ENCODE assay signal across 17 cellular contexts in the genomic region with DNA sequence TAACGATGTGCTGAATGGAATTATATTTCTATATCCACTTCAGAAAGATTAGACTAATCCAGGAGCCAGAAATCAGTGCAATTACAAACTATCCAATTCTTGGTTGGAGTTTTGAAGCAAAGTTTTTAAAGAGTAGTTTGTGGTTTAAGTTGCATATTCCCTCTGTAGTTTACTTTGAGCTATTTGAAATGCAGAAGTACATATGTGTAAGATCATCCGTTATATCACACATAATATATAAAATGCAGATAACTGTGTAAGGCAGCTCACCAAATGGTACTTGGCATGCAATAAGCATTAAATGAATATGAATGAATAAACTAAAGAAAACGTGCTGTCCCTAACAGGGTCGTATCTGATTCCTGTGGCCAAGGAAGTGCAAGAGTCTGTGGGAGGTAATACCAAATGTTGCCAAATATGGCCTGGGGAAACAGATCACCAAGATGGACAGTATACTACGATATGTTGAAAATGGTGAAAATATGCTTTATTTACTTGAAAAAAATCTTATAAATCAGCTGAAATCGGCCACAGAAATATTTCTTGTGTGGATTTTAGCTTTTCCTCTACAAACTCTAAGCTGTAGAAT.
DNase-seq lines count a peak whose midpoint lies in the region; ATAC-seq and TF ChIP-seq lines count a peak whose summit lies in the region.
"Had no signal": no experiment of that assay in that cellular context is flagged by ENCODE, and none has a peak within 500 bp of the region (broad histone marks: within the 10 kb centered on the region; RNA-seq: fewer than 3 reads in every experiment).

No MANE protein-coding gene starts in this region.

- H3K4me2 ChIP-seq in SK-N-SH (peak overlapping the region; percentile 43; the same call in 1 of the 2 replicates), fibroblast of lung (ENCODE audit: extremely low read depth, insufficient read depth, low read length) (peak overlapping the region; percentile 68), smooth muscle cell (peak overlapping the region; percentile 37)
- H3K4me2 ChIP-seq: BLaER1 treated with 17β-estradiol and CSF1 and Interleukin-3, amounts not matched to agents 10 nM and 100 nM had no signal

- H3K9ac ChIP-seq in SK-N-SH (no peak overlapping the region), fibroblast of lung (ENCODE audit: insufficient read depth, low read length) (no peak overlapping the region), smooth muscle cell (ENCODE audit: low read depth) (no peak overlapping the region)
- H3K9ac ChIP-seq: BLaER1 treated with 17β-estradiol and CSF1 and Interleukin-3, amounts not matched to agents 10 nM and 100 nM had no signal

- CTCF ChIA-PET in SK-N-SH (lab: Yijun Ruan, JAX), result interaction anchor here (0.8 kb wide), 1 partner anchor 15 kb away, joined by 3 read pairs; no protein-coding TSS in a partner anchor

- DNase-seq in SK-N-SH (no peak), SJSA1 (ENCODE audit: low read depth in 1 of 2, low spot score in 2 of 2) (no peak), fibroblast of lung (ENCODE audit: low read depth in 2 of 2) (peak; percentile 50 to 78), smooth muscle cell (lab: John Stamatoyannopoulos, UW; ENCODE audit: unreplicated experiment) (no peak), body of pancreas (no peak)
- DNase-seq: 8988T; CD8-positive, alpha-beta memory T cell; DND-41; GF-D8; MM.1S; NCI-H1092 treated with DMSO at 0.1 percent for 48 hours; NCI-H2227 treated with DMSO at 0.1 percent for 48 hours; NCI-H526 had no signal

- H2AFZ ChIP-seq in SK-N-SH (ENCODE audit: low read depth) (peak overlapping the region; percentile 59; the same call in 1 of the 2 replicates), fibroblast of lung (ENCODE audit: low read length) (no peak overlapping the region), smooth muscle cell (ENCODE audit: low read depth) (no peak overlapping the region)

- WGBS in SK-N-SH (ENCODE audit: low lambda C conversion rate), result 7% methylated on average over 6 of the region's 6 CpGs
- 54% methylated on average over 6 of the region's 6 CpGs for WGBS in smooth muscle cell (ENCODE audit: low lambda C conversion rate)
- WGBS in body of pancreas, 2 donors, result 84 to 89% methylated on average over 6 of the region's 6 CpGs

- peaks cover 13% of the 10 kb centered on the region; the same call in 1 of the 2 replicates for H3K27me3 ChIP-seq in SK-N-SH (ENCODE audit: insufficient read depth)
- no peaks in the 10 kb centered on the region for H3K27me3 ChIP-seq in SJSA1 (replicated peaks)
- no peaks in the 10 kb centered on the region for H3K27me3 ChIP-seq in fibroblast of lung (ENCODE audit: control insufficient read depth, insufficient read depth, low read length)
- H3K27me3 ChIP-seq in smooth muscle cell (ENCODE audit: low read depth), result no peaks in the 10 kb centered on the region
- no peaks in the 10 kb centered on the region for H3K27me3 ChIP-seq in body of pancreas
- H3K27me3 ChIP-seq: BLaER1 treated with 17β-estradiol and CSF1 and Interleukin-3, amounts not matched to agents 10 nM and 100 nM had no signal

- intact Hi-C loops in body of pancreas (cut with DNase I), result no loop called here

- no peak for TF ChIP-seq POLR2A in body of pancreas (IDR thresholded peaks at IDR 0.05)

- TF ChIP-seq EP300 in SK-N-SH (IDR thresholded peaks at IDR 0.05; ENCODE audit: borderline replicate concordance in 1 of 2, low read depth in 1 of 2, low read length in 1 of 2), result no peak

- no peaks in the 10 kb centered on the region for H3K9me3 ChIP-seq in SK-N-SH
- H3K9me3 ChIP-seq in SJSA1 (replicated peaks), result no peaks in the 10 kb centered on the region
- no peaks in the 10 kb centered on the region for H3K9me3 ChIP-seq in fibroblast of lung (ENCODE audit: control insufficient read depth, insufficient read depth, low read depth, low read length)
- H3K9me3 ChIP-seq in smooth muscle cell (replicated peaks; ENCODE audit: low read depth), result no peaks in the 10 kb centered on the region
- no peaks in the 10 kb centered on the region for H3K9me3 ChIP-seq in body of pancreas

- H3K36me3 ChIP-seq in SK-N-SH (replicated peaks in 1 of 2; ENCODE audit: control insufficient read depth in 1 of 2, insufficient read depth in 2 of 2, low read length in 1 of 2) (no peaks in the 10 kb centered on the region), SJSA1 (no peaks in the 10 kb centered on the region; the same call in 1 of the 2 replicates), fibroblast of lung (ENCODE audit: control insufficient read depth, insufficient read depth, low read length) (no peaks in the 10 kb centered on the region), smooth muscle cell (ENCODE audit: low read depth) (no peaks in the 10 kb centered on the region), body of pancreas (replicated peaks in 1 of 2; ENCODE audit: insufficient read depth in 1 of 2, low read depth in 2 of 2) (no peaks in the 10 kb centered on the region)
- H3K36me3 ChIP-seq: BLaER1 treated with 17β-estradiol and CSF1 and Interleukin-3, amounts not matched to agents 10 nM and 100 nM had no signal

- H3F3A ChIP-seq in SK-N-SH (replicated peaks; ENCODE audit: insufficient read depth) (peaks cover 7% of the 10 kb centered on the region), smooth muscle cell (ENCODE audit: low read depth) (no peaks in the 10 kb centered on the region)

- H4K20me1 ChIP-seq in SK-N-SH (ENCODE audit: insufficient read depth) (no peaks in the 10 kb centered on the region), fibroblast of lung (ENCODE audit: control insufficient read depth, extremely low read depth, insufficient read depth, low read length) (no peaks in the 10 kb centered on the region), smooth muscle cell (ENCODE audit: low read depth) (no peaks in the 10 kb centered on the region)
- H4K20me1 ChIP-seq: BLaER1 treated with 17β-estradiol and CSF1 and Interleukin-3, amounts not matched to agents 10 nM and 100 nM had no signal

- no peak for ATAC-seq in SK-N-SH treated with all-trans-retinoic acid at 6 μM for 48 hours
- ATAC-seq in HG03571 (IDR thresholded peaks at IDR 0.05; ENCODE audit: unreplicated experiment), result no peak
- no peak for ATAC-seq in GM21723 (IDR thresholded peaks at IDR 0.05; ENCODE audit: unreplicated experiment)
- no peak for ATAC-seq in body of pancreas

- TF ChIP-seq CTCF in SK-N-SH (IDR thresholded peaks at IDR 0.05), result no peak
- TF ChIP-seq CTCF in fibroblast of lung (conservative IDR thresholded peaks at IDR 0.05 in 1 of 2, IDR thresholded peaks at IDR 0.05 in 1 of 2; ENCODE audit: low read depth in 1 of 2, low read length in 2 of 2), result no peak
- TF ChIP-seq CTCF in smooth muscle cell (IDR thresholded peaks at IDR 0.05; ENCODE audit: borderline replicate concordance, insufficient read depth, poor library complexity, severe bottlenecking), result no peak
- TF ChIP-seq CTCF in body of pancreas (IDR thresholded peaks at IDR 0.05), result no peak

- no peak overlapping the region for H3K4me3 ChIP-seq in SK-N-SH (ENCODE audit: low read depth in 2 of 2, low read length in 1 of 2)
- no peak overlapping the region for H3K4me3 ChIP-seq in SJSA1
- H3K4me3 ChIP-seq in fibroblast of lung (replicated peaks in 1 of 4; ENCODE audit: control extremely low read depth in 1 of 4, insufficient read depth in 1 of 4, low read depth in 3 of 4, low read length in 4 of 4), result peak overlapping the region in 1 of 4 experiments; percentile 10
- no peak overlapping the region for H3K4me3 ChIP-seq in smooth muscle cell
- no peak overlapping the region for H3K4me3 ChIP-seq in body of pancreas
- H3K4me3 ChIP-seq: BLaER1 treated with 17β-estradiol and CSF1 and Interleukin-3, amounts not matched to agents 10 nM and 100 nM had no signal

- H3K27ac ChIP-seq in SK-N-SH (ENCODE audit: low read depth in 2 of 2, low read length in 1 of 2) (peak overlapping the region in 1 of 2 experiments; percentile 56; a peak in 2 of 4 replicates), SJSA1 (peak overlapping the region; percentile 15; the same call in 1 of the 2 replicates), fibroblast of lung (ENCODE audit: insufficient read depth, low read length) (peak overlapping the region; percentile 49), smooth muscle cell (ENCODE audit: low read depth) (no peak overlapping the region), body of pancreas (no peak overlapping the region)
- H3K27ac ChIP-seq: BLaER1 treated with 17β-estradiol and CSF1 and Interleukin-3, amounts not matched to agents 10 nM and 100 nM had no signal

- TF ChIP-seq RAD21 in SK-N-SH (IDR thresholded peaks at IDR 0.05; ENCODE audit: low read length), result no peak

- H3K79me2 ChIP-seq in SK-N-SH (ENCODE audit: insufficient read depth), result no peaks in the 10 kb centered on the region
- no peaks in the 10 kb centered on the region for H3K79me2 ChIP-seq in fibroblast of lung (ENCODE audit: control insufficient read depth, insufficient read depth, low read length)
- H3K79me2 ChIP-seq in smooth muscle cell (ENCODE audit: low read depth), result no peaks in the 10 kb centered on the region

- H3K4me1 ChIP-seq in SK-N-SH (ENCODE audit: control insufficient read depth in 1 of 2, insufficient read depth in 2 of 2, low read depth in 1 of 2, low read length in 1 of 2) (peaks cover 0 to 9% of the 10 kb centered on the region in 2 experiments; a peak in 1 of 4 replicates), SJSA1 (replicated peaks) (peaks cover 17% of the 10 kb centered on the region), fibroblast of lung (ENCODE audit: control insufficient read depth, extremely low read depth, insufficient read depth, low read length) (peaks cover 17% of the 10 kb centered on the region), smooth muscle cell (ENCODE audit: low read depth) (no peaks in the 10 kb centered on the region), body of pancreas (no peaks in the 10 kb centered on the region)
- H3K4me1 ChIP-seq: BLaER1 treated with 17β-estradiol and CSF1 and Interleukin-3, amounts not matched to agents 10 nM and 100 nM had no signal

- H3K9me2 ChIP-seq in SK-N-SH, result no peaks in the 10 kb centered on the region

- POLR2A ChIA-PET in SK-N-SH (lab: Yijun Ruan, JAX), result no interaction called here

TF ChIP-seq in SK-N-SH, 30 proteins besides CTCF, POLR2A, EP300 and RAD21 (continues in another document):
- TF ChIP-seq GABPA (IDR thresholded peaks at IDR 0.05; ENCODE audit: low read depth) (no peak), TAF1 (IDR thresholded peaks at IDR 0.05; ENCODE audit: borderline replicate concordance, low read depth, low read length) (no peak), POLR2AphosphoS5 (IDR thresholded peaks at IDR 0.05; ENCODE audit: low read depth, low read length) (no peak)

Comparison
In these comparisons a context has a peak if more than half of its experiments do, and no peak if none do; other contexts are left out.
1. DNase-seq: peak in fibroblast of lung (2 of 2); none in SK-N-SH (single experiment), SJSA1 (0 of 2), smooth muscle cell (single experiment) and body of pancreas (0 of 4).
2. H3K27ac ChIP-seq: peak in SJSA1 (single experiment) and fibroblast of lung (single experiment); none in smooth muscle cell (single experiment) and body of pancreas (0 of 4).
3. Peak in every context shown above with its lines, with median percentiles within 50 percentile points of each other: H3K4me2 ChIP-seq.